In genomic region chr17:69327060-69327831, GRCh38 we compare ENCODE assay signal across 8 cellular contexts. TPM values are rescaled to one million over a fixed set of nuclear protein-coding genes. Genes with fewer than 3 reads are reported as not detected.
DNase-seq lines count a peak whose midpoint lies in the region; ATAC-seq and TF ChIP-seq lines count a peak whose summit lies in the region.

ABCA5 (minus strand) TSS chr17:69327133; CDS start chr17:69314415, 12,718 bp downstream.

- H3K27me3 ChIP-seq in PC-3 (ENCODE audit: low read length), result no peaks in the 10 kb centered on the region
- H3K27me3 ChIP-seq in muscle layer of colon (ENCODE audit: control insufficient read depth in 1 of 2, insufficient read depth in 2 of 2, low read length in 2 of 2), result no peaks in the 10 kb centered on the region

- H3K9me3 ChIP-seq in PC-3 (ENCODE audit: low read length), result no peaks in the 10 kb centered on the region
- H3K9me3 ChIP-seq in muscle layer of colon (ENCODE audit: low read length), result no peaks in the 10 kb centered on the region

- H3K27ac ChIP-seq in PC-3 (ENCODE audit: low read length) (no peak within 1 kb of the TSS; the same call in 1 of the 2 replicates), muscle layer of colon (ENCODE audit: low read depth, low read length) (peak within 1 kb of the TSS; percentile 75)

- H3F3A ChIP-seq in PC-3 (ENCODE audit: low read length, unreplicated experiment), result no peaks in the 10 kb centered on the region

- H4K20me1 ChIP-seq in PC-3 (ENCODE audit: low read length), result no peaks in the 10 kb centered on the region

- peak within 1 kb of the TSS; percentile 90 for H2AFZ ChIP-seq in PC-3 (ENCODE audit: low read length)

- no peaks in the 10 kb centered on the region for H3K9me2 ChIP-seq in PC-3 (replicated peaks; ENCODE audit: low read length)

- POLR2A ChIA-PET in PC-3 (lab: Charles Lee; ENCODE audit: unreplicated experiment), result interaction anchor here (0.6 to 1.1 kb wide), 7 partner anchors 41 to 1334 kb away, joined by 3 to 5 read pairs (median 3); partner anchors contain the start of gene MAP2K6

- intact Hi-C loops in PC-3 (cut with micrococcal nuclease), result loop anchor here (1.0 to 10.0 kb wide), 3 partner anchors 57 to 1332 kb away; partner anchors contain the start of genes C17orf58 and KCNJ2

- peaks cover 12% of the 10 kb centered on the region for H3K79me2 ChIP-seq in PC-3 (ENCODE audit: low read length)

- BruUV-seq in PC-3 (replicated peaks; lab: Mats Ljungman, UMichigan), result TSS peak; percentile 89

- H3K4me2 ChIP-seq in PC-3 (ENCODE audit: low read length), result peak within 1 kb of the TSS; percentile 87

- H3K9ac ChIP-seq in PC-3 (ENCODE audit: low read length), result peak within 1 kb of the TSS; percentile 71
- H3K9ac ChIP-seq in muscle layer of colon (ENCODE audit: low read length), result peak within 1 kb of the TSS; percentile 72

- DNase-seq in DMS 273 (lab: John Stamatoyannopoulos, UW; ENCODE audit: unreplicated experiment), result peak; percentile 99
- DNase-seq in HuH-7.5 (ENCODE audit: low spot score), result peak; percentile 89
- peak; percentile 99 for DNase-seq in PC-3
- peak; percentile 90 to 92 for DNase-seq in activated T-cell treated with anti-CD3 and anti-CD28 coated beads, Interleukin-2, amount 50 U/mL, for 48 hours
- DNase-seq in stimulated activated CD8-positive, alpha-beta memory T cell treated with anti-CD3 and anti-CD28 coated beads, Interleukin-7, amount 100 ng/mL, for 1 hour (ENCODE audit: low read depth in 2 of 2), result peak; percentile 66 to 73

- H3K4me1 ChIP-seq in PC-3 (ENCODE audit: insufficient read depth, low read length) (peaks cover 18% of the 10 kb centered on the region), muscle layer of colon (ENCODE audit: insufficient read depth, low read length) (peaks cover 6% of the 10 kb centered on the region)

- CTCF ChIA-PET in PC-3 (lab: Charles Lee), result interaction anchor here (0.6 to 1.8 kb wide), 4 partner anchors 8 to 532 kb away, joined by 3 to 15 read pairs (median 4); no protein-coding TSS in a partner anchor

- TF ChIP-seq CTCF in PC-3 (conservative IDR thresholded peaks at IDR 0.05; ENCODE audit: low read depth, low read length), result no peak

- no peaks in the 10 kb centered on the region for H3K36me3 ChIP-seq in PC-3 (ENCODE audit: low read depth, low read length)
- H3K36me3 ChIP-seq in muscle layer of colon (ENCODE audit: insufficient read depth, low read length), result no peaks in the 10 kb centered on the region

- ATAC-seq in GM21528 (IDR thresholded peaks at IDR 0.05; ENCODE audit: low FRiP score, unreplicated experiment), result peak; percentile 97
- ATAC-seq in PC-3, result peak; percentile 88
- peak; percentile 100 for ATAC-seq in esophagus mucosa

- H3K4me3 ChIP-seq in PC-3 (ENCODE audit: low read length), result peak within 1 kb of the TSS; percentile 74
- H3K4me3 ChIP-seq in muscle layer of colon (ENCODE audit: low read depth in 1 of 2, low read length in 2 of 2), result peak within 1 kb of the TSS; percentile 60 to 77

RNA-seq across cellular contexts. Expression of gene ABCA5, which starts in this region (rescaled TPM):
- total RNA-seq in PC-3 (2014; rRNA removed), result 7.0 and 9.4 TPM in 2 replicates
- total RNA-seq in esophagus mucosa, result 20.4 TPM
